Comparison of ENCODE assay signal across 12 cellular contexts in the genomic region with DNA sequence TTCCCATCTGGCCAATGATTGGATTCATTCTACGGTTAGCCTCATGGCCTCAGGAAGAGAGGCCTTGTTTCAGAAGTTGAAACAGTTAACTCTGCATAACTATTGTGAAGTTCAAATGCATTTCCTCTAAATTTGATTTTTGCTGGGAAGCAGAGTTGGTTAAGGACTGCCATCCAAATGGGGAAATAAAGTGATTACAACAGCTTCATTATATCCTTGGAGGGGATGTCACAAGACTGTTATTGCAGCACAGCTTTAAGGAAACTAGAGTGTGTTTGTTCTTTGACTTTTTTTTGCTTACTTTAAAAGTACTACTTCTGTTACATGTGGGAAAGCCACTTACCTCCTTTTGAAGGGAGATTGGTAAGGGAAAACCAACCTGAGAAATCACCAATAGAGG.
DNase-seq lines count a peak whose midpoint lies in the region; ATAC-seq, FAIRE-seq and TF ChIP-seq lines count a peak whose summit lies in the region.
"Had no signal": no experiment of that assay in that cellular context is flagged by ENCODE, and none has a peak within 500 bp of the region (broad histone marks: within the 10 kb centered on the region; RNA-seq: fewer than 3 reads in every experiment).

No MANE protein-coding gene starts in this region.

- H3K36me3 ChIP-seq in mucosa of descending colon (ENCODE audit: low read depth), result peaks cover 4% of the 10 kb centered on the region
- H3K36me3 ChIP-seq in vagina, result no peaks in the 10 kb centered on the region

- H3K9me3 Mint-ChIP-seq in dendritic cell treated with granulocyte-macrophage colony-stimulating factor and Interleukin-4, amounts not matched to agents 40 ng/mL and 50 ng/mL, for 4 days, result no peaks in the 10 kb centered on the region
- H3K9me3 Mint-ChIP-seq: activated T-helper 1 cell treated with anti-CD3 and anti-CD28 coated beads, Interleukin-12 subunit alpha, Interleukin-12 subunit beta, Interleukin-2, Interleukin-4 antibody, amounts not matched to agents 30 ng/mL and 10 ng/mL and 1 ng/mL, durations not matched to agents 14 hours and 24 hours and 36 hours had no signal

- peaks cover 74% of the 10 kb centered on the region for H3K4me1 Mint-ChIP-seq in dendritic cell treated with granulocyte-macrophage colony-stimulating factor and Interleukin-4, amounts not matched to agents 40 ng/mL and 50 ng/mL, for 4 days (ENCODE audit: low read depth)

- no peaks in the 10 kb centered on the region for H3K36me3 Mint-ChIP-seq in dendritic cell treated with granulocyte-macrophage colony-stimulating factor and Interleukin-4, amounts not matched to agents 40 ng/mL and 50 ng/mL, for 4 days (ENCODE audit: low read depth)

- H3K4me3 ChIP-seq in mucosa of descending colon (no peak overlapping the region), vagina (no peak overlapping the region)
- H3K4me3 ChIP-seq: smooth muscle cell had no signal

- H3K27ac ChIP-seq in vagina, result peak overlapping the region; percentile 69

- peak; percentile 15 for ATAC-seq in mucosa of descending colon
- ATAC-seq: stimulated activated naive CD8-positive, alpha-beta T cell treated with anti-CD3 and anti-CD28 coated beads, Interleukin-15, Interleukin-2, amounts not matched to agents 100 U/mL and 50 U/mL, for 24 hours had no signal

- no peak for FAIRE-seq in GM12891 (lab: Jason Lieb, UNC)

- TF ChIP-seq CTCF in mucosa of descending colon (IDR thresholded peaks at IDR 0.05), result no peak
- TF ChIP-seq CTCF in vagina (IDR thresholded peaks at IDR 0.05), result no peak

- H3K27me3 ChIP-seq in vagina, result no peaks in the 10 kb centered on the region

- intact Hi-C loops in dendritic cell treated with granulocyte-macrophage colony-stimulating factor and Interleukin-4, amounts not matched to agents 40 ng/mL and 50 ng/mL, for 4 days (cut with micrococcal nuclease), result loop anchor here (2.0 kb wide), 1 partner anchor 36 kb away; no protein-coding TSS in a partner anchor
- intact Hi-C loops in mucosa of descending colon (cut with DNase I, micrococcal nuclease), result no loop called here
- intact Hi-C loops in vagina (cut with DNase I), result no loop called here

- peak overlapping the region; percentile 88 for H3K27ac Mint-ChIP-seq in dendritic cell treated with granulocyte-macrophage colony-stimulating factor and Interleukin-4, amounts not matched to agents 40 ng/mL and 50 ng/mL, for 4 days

- H3K27me3 Mint-ChIP-seq in dendritic cell treated with granulocyte-macrophage colony-stimulating factor and Interleukin-4, amounts not matched to agents 40 ng/mL and 50 ng/mL, for 4 days, result no peaks in the 10 kb centered on the region

- H3K9me3 ChIP-seq in mucosa of descending colon, result no peaks in the 10 kb centered on the region
- H3K9me3 ChIP-seq in vagina, result no peaks in the 10 kb centered on the region

- DNase-seq in MV-4-11 (lab: John Stamatoyannopoulos, UW) (peak; percentile 91), mucosa of descending colon (no peak), vagina (ENCODE audit: extremely low spot score in 2 of 2) (no peak), A172 (ENCODE audit: low spot score) (no peak), NCI-H128 (lab: John Stamatoyannopoulos, UW; ENCODE audit: unreplicated experiment) (no peak), GM12891 (ENCODE audit: insufficient read length, low spot score) (no peak)
- DNase-seq: effector CD8-positive, alpha-beta T cell; kidney glomerular epithelial cell; stimulated activated naive CD8-positive, alpha-beta T cell treated with anti-CD3 and anti-CD28 coated beads, Interleukin-15, Interleukin-2, amounts not matched to agents 100 U/mL and 50 U/mL, for 24 hours had no signal

- peak overlapping the region; percentile 34 for H3K4me3 Mint-ChIP-seq in dendritic cell treated with granulocyte-macrophage colony-stimulating factor and Interleukin-4, amounts not matched to agents 40 ng/mL and 50 ng/mL, for 4 days
- H3K4me3 Mint-ChIP-seq: activated T-helper 1 cell treated with anti-CD3 and anti-CD28 coated beads, Interleukin-12 subunit alpha, Interleukin-12 subunit beta, Interleukin-2, Interleukin-4 antibody, amounts not matched to agents 30 ng/mL and 10 ng/mL and 1 ng/mL, durations not matched to agents 14 hours and 24 hours and 36 hours had no signal

- TF ChIP-seq POLR2A in vagina (IDR thresholded peaks at IDR 0.05), result no peak
- TF ChIP-seq POLR2A in GM12891 (IDR thresholded peaks at IDR 0.05; ENCODE audit: low read depth, low read length), result no peak

- peaks cover 38% of the 10 kb centered on the region for H3K4me1 ChIP-seq in mucosa of descending colon (ENCODE audit: low read depth)
- peaks cover 59% of the 10 kb centered on the region for H3K4me1 ChIP-seq in vagina

TF ChIP-seq in GM12891, 5 proteins besides CTCF, POLR2A, EP300 and RAD21:
- TF ChIP-seq POLR2AphosphoS5 (IDR thresholded peaks at IDR 0.05; ENCODE audit: low read depth, low read length), result no peak
